In the genomic region with DNA sequence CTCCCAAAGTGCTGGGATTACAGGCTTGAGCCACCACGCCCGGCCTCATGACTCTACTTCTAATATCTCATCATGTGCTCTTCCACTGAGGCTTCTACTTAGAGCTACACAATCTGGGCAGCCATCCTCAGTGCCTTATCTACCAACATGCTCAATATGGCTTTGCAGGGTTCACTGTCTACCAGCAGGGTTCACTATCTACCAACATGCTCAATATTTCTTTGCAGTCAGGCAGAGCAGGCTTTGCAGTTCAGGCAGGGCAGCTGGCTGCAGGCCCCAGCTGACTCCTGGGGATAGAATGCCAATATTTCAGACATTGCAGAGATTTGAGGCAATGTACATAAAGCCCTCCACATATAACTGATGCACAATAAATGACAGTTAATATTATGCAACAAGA, we compare ENCODE assay signal across 9 cellular contexts. TPM values are rescaled to one million over a fixed set of nuclear protein-coding genes. Genes with fewer than 3 reads are reported as not detected.
DNase-seq lines count a peak whose midpoint lies in the region; ATAC-seq, FAIRE-seq and TF ChIP-seq lines count a peak whose summit lies in the region.
"Had no signal": no experiment of that assay in that cellular context is flagged by ENCODE, and none has a peak within 500 bp of the region (broad histone marks: within the 10 kb centered on the region; RNA-seq: fewer than 3 reads in every experiment).

No MANE protein-coding gene starts in this region.

- peak; percentile 61 for DNase-seq in ELR (ENCODE audit: low read depth)
- peak; percentile 83 for DNase-seq in SK-MEL-5 (ENCODE audit: low read depth, low spot score)
- DNase-seq in foreskin fibroblast, result peak; percentile 18 to 68
- peak; percentile 83 for DNase-seq in small intestine
- no peak for DNase-seq in lower leg skin (ENCODE audit: low spot score in 2 of 2)
- no peak for DNase-seq in CD14-positive monocyte (ENCODE audit: low spot score)

- H3K27me3 ChIP-seq in small intestine (ENCODE audit: control insufficient read depth in 2 of 2, insufficient read depth in 2 of 2, low read length in 2 of 2), result no peaks in the 10 kb centered on the region

- H3K4me3 Mint-ChIP-seq in CD14-positive monocyte, result no peak overlapping the region
- H3K4me3 Mint-ChIP-seq: natural killer cell treated with Interleukin-12 subunit alpha and Interleukin-12 subunit beta and Interleukin-15 and Interleukin-18, amount 100 ng/mL, for 72 hours had no signal

- intact Hi-C loops in lower leg skin (cut with DNase I; ENCODE audit: low total_unique reads), result no loop called here
- intact Hi-C loops in CD14-positive monocyte (cut with micrococcal nuclease), result no loop called here

- WGBS in small intestine, 3 donors, result 56 to 92% (median 81%) methylated on average over 2 of the region's 2 CpGs
- WGBS in lower leg skin, 2 donors, result 71 to 87% methylated on average over 2 of the region's 2 CpGs

- peaks cover 3% of the 10 kb centered on the region for H3K4me1 Mint-ChIP-seq in CD14-positive monocyte

- no peak overlapping the region for H3K27ac Mint-ChIP-seq in CD14-positive monocyte
- H3K27ac Mint-ChIP-seq: natural killer cell treated with Interleukin-12 subunit alpha and Interleukin-12 subunit beta and Interleukin-15 and Interleukin-18, amount 100 ng/mL, for 72 hours had no signal

- H3K27ac ChIP-seq in small intestine (ENCODE audit: low read depth in 1 of 2, low read length in 1 of 2), result no peak overlapping the region

- ATAC-seq in HG02588 (IDR thresholded peaks at IDR 0.05; ENCODE audit: unreplicated experiment), result peak; percentile 55
- ATAC-seq in HG02610 (IDR thresholded peaks at IDR 0.05; ENCODE audit: unreplicated experiment), result no peak

- FAIRE-seq in small intestine (lab: Jason Lieb, UNC), result no peak

- no peaks in the 10 kb centered on the region for H3K9me3 ChIP-seq in small intestine (ENCODE audit: control insufficient read depth, low read depth)

- no peaks in the 10 kb centered on the region for H3K9me3 Mint-ChIP-seq in CD14-positive monocyte
- H3K9me3 Mint-ChIP-seq: natural killer cell treated with Interleukin-12 subunit alpha and Interleukin-12 subunit beta and Interleukin-15 and Interleukin-18, amount 100 ng/mL, for 72 hours had no signal

- peaks cover 55 to 59% of the 10 kb centered on the region in 2 donors for H3K36me3 Mint-ChIP-seq in CD14-positive monocyte
- H3K36me3 Mint-ChIP-seq: natural killer cell treated with Interleukin-12 subunit alpha and Interleukin-12 subunit beta and Interleukin-15 and Interleukin-18, amount 100 ng/mL, for 72 hours had no signal

- TF ChIP-seq CTCF in foreskin fibroblast (IDR thresholded peaks at IDR 0.05; ENCODE audit: low read depth, low read length) (peak; percentile 59), lower leg skin (IDR thresholded peaks at IDR 0.05) (no peak), CD14-positive monocyte (IDR thresholded peaks at IDR 0.05) (no peak)

- no peak for TF ChIP-seq POLR2A in lower leg skin (IDR thresholded peaks at IDR 0.05)

- H3K36me3 ChIP-seq in small intestine (ENCODE audit: control insufficient read depth in 2 of 2, insufficient read depth in 2 of 2, low read length in 2 of 2), result no peaks in the 10 kb centered on the region

- H3K4me3 ChIP-seq in foreskin fibroblast (ENCODE audit: low read depth in 1 of 2, low read length in 2 of 2), result no peak overlapping the region
- H3K4me3 ChIP-seq in small intestine (ENCODE audit: low read depth in 1 of 2, low read length in 2 of 2), result no peak overlapping the region
- no peak overlapping the region for H3K4me3 ChIP-seq in lower leg skin (ENCODE audit: low read depth, poor library complexity, severe bottlenecking)

- H3K27me3 Mint-ChIP-seq in CD14-positive monocyte (ENCODE audit: low read depth in 3 of 3), result no peaks in the 10 kb centered on the region
- H3K27me3 Mint-ChIP-seq: natural killer cell treated with Interleukin-12 subunit alpha and Interleukin-12 subunit beta and Interleukin-15 and Interleukin-18, amount 100 ng/mL, for 72 hours had no signal

- peaks cover 2 to 5% of the 10 kb centered on the region in 2 donors for H3K4me1 ChIP-seq in small intestine (ENCODE audit: control insufficient read depth in 2 of 2, insufficient read depth in 1 of 2, low read depth in 1 of 2, low read length in 1 of 2)

- in situ Hi-C loops in SK-MEL-5 (cut with HindIII; ENCODE audit: low pct_unique_long_range_greater_than_20kb, low sequenced_read_pairs), result no loop called here

RNA-seq across cellular contexts. Expression of a gene that starts 47.5 kb away (rescaled TPM):
- 31.5 and 33.0 TPM in 2 replicates for total RNA-seq in SK-MEL-5 (2014; rRNA removed; shearing (Covaris generic))
- polyA plus RNA-seq in SK-MEL-5 (2015; cell fraction: cytosol; rRNA removed), result 19.1 and 24.9 TPM in 2 replicates
- 51.1 and 54.5 TPM in 2 replicates for polyA plus RNA-seq in SK-MEL-5 (2015; cell fraction: nucleus; rRNA removed)
- polyA plus RNA-seq in small intestine, result 1 to 10 TPM; 2.4 to 7.1 (median 3.1) TPM
- 10 to 100 TPM; 17.3 to 25.4 (median 21.7) TPM for total RNA-seq in lower leg skin
- 1 to 10 TPM; 1.2 to 2.4 TPM for polyA plus RNA-seq in CD14-positive monocyte

Comparison
In these comparisons a context has a peak if more than half of its experiments do, and no peak if none do; other contexts are left out.
1. DNase-seq: peak in ELR (single experiment), SK-MEL-5 (single experiment), foreskin fibroblast (2 of 2) and small intestine (single experiment); none in lower leg skin (0 of 2) and CD14-positive monocyte (single experiment).